In genomic region chr15:84740691-84741090, GRCh38 we compare ENCODE assay signal across 13 cellular contexts. TPM values are rescaled to one million over a fixed set of nuclear protein-coding genes. Genes with fewer than 3 reads are reported as not detected.
DNase-seq lines count a peak whose midpoint lies in the region; ATAC-seq and TF ChIP-seq lines count a peak whose summit lies in the region.
"Had no signal": no experiment of that assay in that cellular context is flagged by ENCODE, and none has a peak within 500 bp of the region (broad histone marks: within the 10 kb centered on the region; RNA-seq: fewer than 3 reads in every experiment).

No MANE protein-coding gene starts in this region.

- peak overlapping the region; percentile 3 for H3K27ac Mint-ChIP-seq in activated CD4-positive, alpha-beta T cell treated with anti-CD3 and anti-CD28 coated beads for 36 hours
- H3K27ac Mint-ChIP-seq in GM23338, result no peak overlapping the region

- no peak overlapping the region for H2AFZ ChIP-seq in GM23338
- H2AFZ ChIP-seq: PC-9 had no signal

- ATAC-seq in activated CD4-positive, alpha-beta T cell treated with anti-CD3 and anti-CD28 coated beads for 36 hours, result no peak
- no peak for ATAC-seq in GM23338

- H3K4me3 ChIP-seq in GM23338 (no peak overlapping the region), colonic mucosa (no peak overlapping the region), spleen (no peak overlapping the region)
- H3K4me3 ChIP-seq: BLaER1 treated with 17β-estradiol and CSF1 and Interleukin-3, amounts not matched to agents 10 nM and 100 nM; K562; PC-9 had no signal

- intact Hi-C loops in activated CD4-positive, alpha-beta T cell treated with anti-CD3 and anti-CD28 coated beads for 36 hours (cut with DNase I, micrococcal nuclease), result no loop called here
- intact Hi-C loops in colonic mucosa (cut with DNase I) (no loop called here), spleen (cut with DNase I; ENCODE audit: low total_unique reads) (no loop called here)

- H3K9me2 ChIP-seq in GM23338 (ENCODE audit: insufficient read depth), result no peaks in the 10 kb centered on the region

- DNase-seq in activated CD4-positive, alpha-beta T cell treated with anti-CD3 and anti-CD28 coated beads for 36 hours, result no peak
- DNase-seq in activated CD4-positive, alpha-beta T cell treated with anti-CD3 and anti-CD28 coated beads for 48 hours, result no peak
- DNase-seq in GM23338 (ENCODE audit: low spot score) (no peak), colonic mucosa (no peak), spleen (peak; percentile 28), NAMALWA (ENCODE audit: low spot score) (no peak), DMS53 (lab: John Stamatoyannopoulos, UW) (no peak), mucosa of gallbladder (ENCODE audit: low spot score) (no peak)
- DNase-seq: NCI-H1092, NCI-H774, PC-9 had no signal

- no peak for TF ChIP-seq CTCF in GM23338 (conservative IDR thresholded peaks at IDR 0.05; ENCODE audit: low read depth in 2 of 2)
- no peak for TF ChIP-seq CTCF in colonic mucosa (IDR thresholded peaks at IDR 0.05)
- no peak for TF ChIP-seq CTCF in spleen (IDR thresholded peaks at IDR 0.05 in 8 of 11, conservative IDR thresholded peaks at IDR 0.05 in 3 of 11)

- CTCF ChIA-PET in activated CD4-positive, alpha-beta T cell treated with anti-CD3 and anti-CD28 coated beads for 36 hours (lab: Charles Lee), result interaction anchor here (0.9 to 1.3 kb wide), 2 partner anchors 10 to 16 kb away, joined by 3 to 4 read pairs; no protein-coding TSS in a partner anchor

- H3K9me3 Mint-ChIP-seq in activated CD4-positive, alpha-beta T cell treated with anti-CD3 and anti-CD28 coated beads for 36 hours (ENCODE audit: low read depth), result no peaks in the 10 kb centered on the region
- no peaks in the 10 kb centered on the region for H3K9me3 Mint-ChIP-seq in GM23338

- H3K27me3 ChIP-seq in GM23338 (ENCODE audit: insufficient read depth) (no peaks in the 10 kb centered on the region), colonic mucosa (no peaks in the 10 kb centered on the region), spleen (replicated peaks in 1 of 7) (no peaks in the 10 kb centered on the region)
- H3K27me3 ChIP-seq: BLaER1 treated with 17β-estradiol and CSF1 and Interleukin-3, amounts not matched to agents 10 nM and 100 nM had no signal

- H4K20me1 ChIP-seq in GM23338 (replicated peaks; ENCODE audit: insufficient read depth), result 0 out of 2 replicates have a peak, but pooled peaks cover 3% of the 10 kb centered on the region
- H4K20me1 ChIP-seq: BLaER1 treated with 17β-estradiol and CSF1 and Interleukin-3, amounts not matched to agents 10 nM and 100 nM had no signal

- H3K4me1 Mint-ChIP-seq in activated CD4-positive, alpha-beta T cell treated with anti-CD3 and anti-CD28 coated beads for 36 hours, result peaks cover 38% of the 10 kb centered on the region
- peaks cover 17% of the 10 kb centered on the region for H3K4me1 Mint-ChIP-seq in GM23338

- peak overlapping the region in 1 of 2 donors; percentile 13 for H3K9ac ChIP-seq in colonic mucosa (ENCODE audit: low read depth in 2 of 2, low read length in 2 of 2)
- H3K9ac ChIP-seq: BLaER1 treated with 17β-estradiol and CSF1 and Interleukin-3, amounts not matched to agents 10 nM and 100 nM had no signal

- 0 out of 2 replicates have a peak, but pooled peaks cover 4% of the 10 kb centered on the region for H3F3A ChIP-seq in GM23338 (replicated peaks; ENCODE audit: low read depth)

- no peaks in the 10 kb centered on the region for H3K36me3 ChIP-seq in GM23338 (ENCODE audit: insufficient read depth)
- H3K36me3 ChIP-seq in colonic mucosa, result no peaks in the 10 kb centered on the region
- no peaks in the 10 kb centered on the region for H3K36me3 ChIP-seq in spleen
- H3K36me3 ChIP-seq: BLaER1 treated with 17β-estradiol and CSF1 and Interleukin-3, amounts not matched to agents 10 nM and 100 nM had no signal

- H3K79me2 ChIP-seq in GM23338 (replicated peaks; ENCODE audit: insufficient read depth), result no peaks in the 10 kb centered on the region

- WGBS in spleen, 5 donors, result 90 to 96% (median 91%) methylated on average over 4 of the region's 4 CpGs

- no peaks in the 10 kb centered on the region for H3K27me3 Mint-ChIP-seq in activated CD4-positive, alpha-beta T cell treated with anti-CD3 and anti-CD28 coated beads for 36 hours
- H3K27me3 Mint-ChIP-seq in GM23338 (ENCODE audit: insufficient read depth, low read depth, poor library complexity), result no peaks in the 10 kb centered on the region

- peaks cover 5% of the 10 kb centered on the region for H3K4me1 ChIP-seq in GM23338 (ENCODE audit: insufficient read depth)
- H3K4me1 ChIP-seq in colonic mucosa, result peaks cover 5% of the 10 kb centered on the region
- H3K4me1 ChIP-seq in spleen, result peaks cover 3 to 39% (median 18%) of the 10 kb centered on the region in 6 donors

- H3K36me3 Mint-ChIP-seq in activated CD4-positive, alpha-beta T cell treated with anti-CD3 and anti-CD28 coated beads for 36 hours (ENCODE audit: low read depth), result no peaks in the 10 kb centered on the region
- H3K36me3 Mint-ChIP-seq in GM23338 (ENCODE audit: low read depth), result no peaks in the 10 kb centered on the region; the same call in 2 of the 3 replicates

- 0 out of 2 replicates have a peak overlapping the region, but pooled peaks have one; percentile 14 for H3K27ac ChIP-seq in GM23338 (ENCODE audit: low read depth)
- peak overlapping the region; percentile 50 for H3K27ac ChIP-seq in colonic mucosa
- H3K27ac ChIP-seq in spleen, result no peak overlapping the region
- H3K27ac ChIP-seq: BLaER1 treated with 17β-estradiol and CSF1 and Interleukin-3, amounts not matched to agents 10 nM and 100 nM; PC-9 had no signal

- H3K9me3 ChIP-seq in colonic mucosa (no peaks in the 10 kb centered on the region), spleen (no peaks in the 10 kb centered on the region)
- H3K9me3 ChIP-seq: BLaER1 treated with 17β-estradiol and CSF1 and Interleukin-3, amounts not matched to agents 10 nM and 100 nM had no signal

- POLR2A ChIA-PET in activated CD4-positive, alpha-beta T cell treated with anti-CD3 and anti-CD28 coated beads for 36 hours (lab: Charles Lee), result no interaction called here

- H3K4me2 ChIP-seq in GM23338, result no peak overlapping the region
- H3K4me2 ChIP-seq: BLaER1 treated with 17β-estradiol and CSF1 and Interleukin-3, amounts not matched to agents 10 nM and 100 nM; PC-9 had no signal

- H3K4me3 Mint-ChIP-seq in activated CD4-positive, alpha-beta T cell treated with anti-CD3 and anti-CD28 coated beads for 36 hours, result no peak overlapping the region
- H3K4me3 Mint-ChIP-seq in GM23338, result no peak overlapping the region

- TF ChIP-seq POLR2A in spleen (IDR thresholded peaks at IDR 0.05), result no peak

TF ChIP-seq in GM23338, 12 proteins besides CTCF, POLR2A, EP300 and RAD21 (continues in another document):
- TF ChIP-seq EZH2 (IDR thresholded peaks at IDR 0.05; ENCODE audit: low read depth, unreplicated experiment) (no peak), NANOG (IDR thresholded peaks at IDR 0.05; ENCODE audit: borderline replicate concordance) (no peak), JUNB (IDR thresholded peaks at IDR 0.05; ENCODE audit: unreplicated experiment) (no peak), ZNF331 (CRISPR knock-in tag; IDR thresholded peaks at IDR 0.05; ENCODE audit: low read depth) (no peak), POLR2AphosphoS5 (IDR thresholded peaks at IDR 0.05; ENCODE audit: low read depth) (no peak), STAT1 (IDR thresholded peaks at IDR 0.05; ENCODE audit: unreplicated experiment) (no peak), CREB1 (CRISPR knock-in tag; IDR thresholded peaks at IDR 0.05; ENCODE audit: low read depth) (no peak), REST (IDR thresholded peaks at IDR 0.05; ENCODE audit: unreplicated experiment) (no peak), ZNF114 (CRISPR knock-in tag; IDR thresholded peaks at IDR 0.05) (no peak), EZH2phosphoT487 (IDR thresholded peaks at IDR 0.05; ENCODE audit: unreplicated experiment) (no peak)

RNA-seq across cellular contexts. Expression of gene ZNF592, which starts 7.7 kb away (rescaled TPM):
- total RNA-seq in activated CD4-positive, alpha-beta T cell treated with anti-CD3 and anti-CD28 coated beads for 36 hours, result 10 to 100 TPM; 25.5 to 30.8 TPM
- total RNA-seq in GM23338 (2014; rRNA removed; shearing (Covaris generic)), result 18.8 and 21.4 TPM in 2 replicates
- polyA plus RNA-seq in GM23338 (2016; fragmentation: Nextera tagmentation; extraction: Ambion mirVana), result 4.4 and 4.7 TPM in 2 replicates
- total RNA-seq in colonic mucosa, result 10 to 100 TPM; 25.9 to 27.0 TPM
- 10 to 100 TPM; 29.4 to 36.2 (median 33.6) TPM for total RNA-seq in spleen
- polyA plus RNA-seq in spleen, result 10 to 100 TPM in 1 of 3 donors, 1 to 10 TPM in 2; 5.2 to 10.9 (median 5.3) TPM
- 29.3 TPM for total RNA-seq in mucosa of gallbladder

RNA-seq across cellular contexts. Expression of gene SEC11A, which starts 24.8 kb away (rescaled TPM):
- total RNA-seq in activated CD4-positive, alpha-beta T cell treated with anti-CD3 and anti-CD28 coated beads for 36 hours, result 100 to 1,000 TPM in 1 of 2 experiments, 10 to 100 TPM in 1; 66.6 to 111 TPM
- 191 and 208 TPM in 2 replicates for total RNA-seq in GM23338 (2014; rRNA removed; shearing (Covaris generic))
- polyA plus RNA-seq in GM23338 (2016; fragmentation: Nextera tagmentation; extraction: Ambion mirVana), result 238 and 257 TPM in 2 replicates
- total RNA-seq in colonic mucosa, result 100 to 1,000 TPM; 146 to 154 TPM
- total RNA-seq in spleen, result 100 to 1,000 TPM in 3 of 7 donors, 10 to 100 TPM in 4; 89.8 to 139 (median 96.9) TPM
- 100 to 1,000 TPM in 2 of 3 donors, 10 to 100 TPM in 1; 86.5 to 114 (median 101) TPM for polyA plus RNA-seq in spleen
- 121 TPM for total RNA-seq in mucosa of gallbladder

Comparison
In these comparisons a context has a peak if more than half of its experiments do, and no peak if none do; other contexts are left out.
1. H3K27ac ChIP-seq: peak in GM23338 (single experiment) and colonic mucosa (single experiment); none in spleen (0 of 8).